22 cellular contexts compared by ENCODE assay signal in genomic region chr9:21585756-21586752, GRCh38.
DNase-seq lines count a peak whose midpoint lies in the region; ATAC-seq and TF ChIP-seq lines count a peak whose summit lies in the region.
"Had no signal": no experiment of that assay in that cellular context is flagged by ENCODE, and none has a peak within 500 bp of the region (broad histone marks: within the 10 kb centered on the region; RNA-seq: fewer than 3 reads in every experiment).

No MANE protein-coding gene starts in this region.

- TF ChIP-seq CTCF in fibroblast of mammary gland (conservative IDR thresholded peaks at IDR 0.05; ENCODE audit: control insufficient read depth, insufficient read depth, low read depth, low read length), result peak; percentile 54
- TF ChIP-seq CTCF in coronary artery (IDR thresholded peaks at IDR 0.05), result no peak

- H3K27ac ChIP-seq in coronary artery, result no peak overlapping the region
- H3K27ac ChIP-seq: 22Rv1 had no signal

- no peak overlapping the region for H3K4me3 ChIP-seq in fibroblast of mammary gland (ENCODE audit: control insufficient read depth, low read depth, low read length)
- H3K4me3 ChIP-seq in coronary artery, result no peak overlapping the region
- H3K4me3 ChIP-seq: HAP-1 had no signal

- no peaks in the 10 kb centered on the region for H3K9me3 Mint-ChIP-seq in activated naive CD4-positive, alpha-beta T cell treated with anti-CD3 and anti-CD28 coated beads, Interleukin-2, amount 50 U/mL, for 24 hours
- H3K9me3 Mint-ChIP-seq in stimulated activated memory B cell treated with anti-CD40 and anti-IgM and Interleukin-4, amounts not matched to agents 10 μg/mL and 1 μg/mL and 100 μg/mL, for 72 hours, result no peaks in the 10 kb centered on the region
- H3K9me3 Mint-ChIP-seq: CD4-positive, CD25-positive, alpha-beta regulatory T cell; dendritic cell treated with granulocyte-macrophage colony-stimulating factor and Interleukin-4, amounts not matched to agents 40 ng/mL and 50 ng/mL, for 4 days; nephron; stimulated activated naive B cell treated with anti-CD40 and anti-IgM and Interleukin-4, amounts not matched to agents 10 μg/mL and 1 μg/mL and 100 μg/mL, for 72 hours; type B pancreatic cell had no signal

- peak overlapping the region; percentile 57 for H3K27ac Mint-ChIP-seq in activated naive CD4-positive, alpha-beta T cell treated with anti-CD3 and anti-CD28 coated beads, Interleukin-2, amount 50 U/mL, for 24 hours
- no peak overlapping the region for H3K27ac Mint-ChIP-seq in stimulated activated memory B cell treated with anti-CD40 and anti-IgM and Interleukin-4, amounts not matched to agents 10 μg/mL and 1 μg/mL and 100 μg/mL, for 72 hours
- H3K27ac Mint-ChIP-seq: activated CD4-positive, alpha-beta T cell treated with anti-CD3 and anti-CD28 coated beads for 36 hours; CD4-positive, CD25-positive, alpha-beta regulatory T cell; dendritic cell treated with granulocyte-macrophage colony-stimulating factor and Interleukin-4, amounts not matched to agents 40 ng/mL and 50 ng/mL, for 4 days; nephron; stimulated activated naive B cell treated with anti-CD40 and anti-IgM and Interleukin-4, amounts not matched to agents 10 μg/mL and 1 μg/mL and 100 μg/mL, for 72 hours; type B pancreatic cell had no signal

- peak; percentile 39 for ATAC-seq in stimulated activated memory B cell treated with anti-CD40 and anti-IgM and Interleukin-4, amounts not matched to agents 10 μg/mL and 1 μg/mL and 100 μg/mL, for 72 hours
- no peak for ATAC-seq in HG03520 (IDR thresholded peaks at IDR 0.05; ENCODE audit: unreplicated experiment)
- ATAC-seq: activated CD4-positive, alpha-beta T cell treated with anti-CD3 and anti-CD28 coated beads for 36 hours; SK-N-SH treated with all-trans-retinoic acid at 6 μM for 48 hours; stimulated activated naive B cell treated with anti-CD40 and anti-IgM and Interleukin-4, amounts not matched to agents 10 μg/mL and 1 μg/mL and 100 μg/mL, for 72 hours had no signal

- no peak for DNase-seq in activated naive CD4-positive, alpha-beta T cell treated with anti-CD3 and anti-CD28 coated beads, Interleukin-2, amount 50 U/mL, for 16 hours
- DNase-seq in amniotic epithelial cell (ENCODE audit: low read depth) (peak; percentile 55), fibroblast of mammary gland (ENCODE audit: low read depth) (peak; percentile 62), NCI-H345 (lab: John Stamatoyannopoulos, UW) (no peak), coronary artery (ENCODE audit: low spot score) (no peak)
- DNase-seq: activated CD4-positive, alpha-beta T cell treated with anti-CD3 and anti-CD28 coated beads for 36 hours; activated gamma-delta T cell; anterior cingulate cortex; CD4-positive, CD25-positive, alpha-beta regulatory T cell; DMS79 treated with DMSO at 0.1 percent for 48 hours; NCI-H524; OCI-M1; stimulated activated naive B cell treated with anti-CD40 and anti-IgM and Interleukin-4, amounts not matched to agents 10 μg/mL and 1 μg/mL and 100 μg/mL, for 72 hours had no signal

- H3K4me3 Mint-ChIP-seq in activated naive CD4-positive, alpha-beta T cell treated with anti-CD3 and anti-CD28 coated beads, Interleukin-2, amount 50 U/mL, for 24 hours, result no peak overlapping the region
- no peak overlapping the region for H3K4me3 Mint-ChIP-seq in stimulated activated memory B cell treated with anti-CD40 and anti-IgM and Interleukin-4, amounts not matched to agents 10 μg/mL and 1 μg/mL and 100 μg/mL, for 72 hours
- H3K4me3 Mint-ChIP-seq: activated CD4-positive, alpha-beta T cell treated with anti-CD3 and anti-CD28 coated beads for 36 hours; CD4-positive, CD25-positive, alpha-beta regulatory T cell; dendritic cell treated with granulocyte-macrophage colony-stimulating factor and Interleukin-4, amounts not matched to agents 40 ng/mL and 50 ng/mL, for 4 days; nephron; stimulated activated naive B cell treated with anti-CD40 and anti-IgM and Interleukin-4, amounts not matched to agents 10 μg/mL and 1 μg/mL and 100 μg/mL, for 72 hours; type B pancreatic cell had no signal

- peaks cover 39% of the 10 kb centered on the region for H3K4me1 Mint-ChIP-seq in activated naive CD4-positive, alpha-beta T cell treated with anti-CD3 and anti-CD28 coated beads, Interleukin-2, amount 50 U/mL, for 24 hours
- no peaks in the 10 kb centered on the region for H3K4me1 Mint-ChIP-seq in stimulated activated memory B cell treated with anti-CD40 and anti-IgM and Interleukin-4, amounts not matched to agents 10 μg/mL and 1 μg/mL and 100 μg/mL, for 72 hours
- H3K4me1 Mint-ChIP-seq: nephron; stimulated activated naive B cell treated with anti-CD40 and anti-IgM and Interleukin-4, amounts not matched to agents 10 μg/mL and 1 μg/mL and 100 μg/mL, for 72 hours had no signal

- H3K36me3 Mint-ChIP-seq in activated naive CD4-positive, alpha-beta T cell treated with anti-CD3 and anti-CD28 coated beads, Interleukin-2, amount 50 U/mL, for 24 hours, result no peaks in the 10 kb centered on the region
- no peaks in the 10 kb centered on the region for H3K36me3 Mint-ChIP-seq in stimulated activated memory B cell treated with anti-CD40 and anti-IgM and Interleukin-4, amounts not matched to agents 10 μg/mL and 1 μg/mL and 100 μg/mL, for 72 hours
- H3K36me3 Mint-ChIP-seq: CD4-positive, CD25-positive, alpha-beta regulatory T cell; stimulated activated naive B cell treated with anti-CD40 and anti-IgM and Interleukin-4, amounts not matched to agents 10 μg/mL and 1 μg/mL and 100 μg/mL, for 72 hours; type B pancreatic cell had no signal

- H3K27me3 Mint-ChIP-seq in activated naive CD4-positive, alpha-beta T cell treated with anti-CD3 and anti-CD28 coated beads, Interleukin-2, amount 50 U/mL, for 24 hours, result no peaks in the 10 kb centered on the region
- peaks cover 19% of the 10 kb centered on the region for H3K27me3 Mint-ChIP-seq in stimulated activated memory B cell treated with anti-CD40 and anti-IgM and Interleukin-4, amounts not matched to agents 10 μg/mL and 1 μg/mL and 100 μg/mL, for 72 hours
- H3K27me3 Mint-ChIP-seq: activated CD4-positive, alpha-beta T cell treated with anti-CD3 and anti-CD28 coated beads for 36 hours; CD4-positive, CD25-positive, alpha-beta regulatory T cell; dendritic cell treated with granulocyte-macrophage colony-stimulating factor and Interleukin-4, amounts not matched to agents 40 ng/mL and 50 ng/mL, for 4 days; type B pancreatic cell had no signal

Comparison
In these comparisons a context has a peak if more than half of its experiments do, and no peak if none do; other contexts are left out.
1. DNase-seq: peak in amniotic epithelial cell (single experiment) and fibroblast of mammary gland (single experiment); none in activated naive CD4-positive, alpha-beta T cell treated with anti-CD3 and anti-CD28 coated beads, Interleukin-2, amount 50 U/mL, for 16 hours (single experiment), NCI-H345 (single experiment) and coronary artery (single experiment).